Comparison of ENCODE assay signal across 8 cellular contexts in genomic region chr1:42937836-42938595, GRCh38. TPM values are rescaled to one million over a fixed set of nuclear protein-coding genes. Genes with fewer than 3 reads are reported as not detected.
DNase-seq lines count a peak whose midpoint lies in the region; ATAC-seq and TF ChIP-seq lines count a peak whose summit lies in the region.
"Had no signal": no experiment of that assay in that cellular context is flagged by ENCODE, and none has a peak within 500 bp of the region (broad histone marks: within the 10 kb centered on the region; RNA-seq: fewer than 3 reads in every experiment).

No MANE protein-coding gene starts in this region.

- DNase-seq in HCT116 (ENCODE audit: low read depth, low spot score), result no peak
- peak in 1 of 2 experiments; percentile 83 for DNase-seq in PC-9
- DNase-seq in endodermal cell, result peak; percentile 65
- DNase-seq in smooth muscle cell (lab: John Stamatoyannopoulos, UW; ENCODE audit: unreplicated experiment), result no peak
- DNase-seq in iPS-NIHi7 (ENCODE audit: extremely low spot score), result no peak
- DNase-seq in GM19240 (ENCODE audit: insufficient read length, low spot score), result no peak
- DNase-seq: NCI-H2107 had no signal

- H3K9me3 ChIP-seq in HCT116 (ENCODE audit: control insufficient read depth in 1 of 2, insufficient read depth in 1 of 2, low read depth in 1 of 2, low read length in 2 of 2), result no peaks in the 10 kb centered on the region
- H3K9me3 ChIP-seq in PC-9 (ENCODE audit: insufficient read depth, low read depth), result no peaks in the 10 kb centered on the region
- no peaks in the 10 kb centered on the region for H3K9me3 ChIP-seq in endodermal cell (ENCODE audit: control insufficient read depth, low read length)
- no peaks in the 10 kb centered on the region for H3K9me3 ChIP-seq in smooth muscle cell (replicated peaks; ENCODE audit: low read depth)

- BruUV-seq in HCT116 (replicated peaks; lab: Mats Ljungman, UMichigan), result TSS peak; percentile 72
- no TSS peak for BruUV-seq in PC-9 (replicated peaks; lab: Mats Ljungman, UMichigan)

- CTCF ChIA-PET in HCT116 (lab: Charles Lee) (interaction anchor here (0.8 to 3.9 kb wide), 3 partner anchors 12 to 136 kb away, joined by 4 to 21 read pairs (median 4); no protein-coding TSS in a partner anchor), PC-9 (lab: Charles Lee) (interaction anchor here (0.9 to 1.4 kb wide), 4 partner anchors 11 to 136 kb away, joined by 3 to 4 read pairs (median 3); partner anchors contain the start of gene ZNF691)

- POLR2A ChIA-PET in HCT116 (lab: Charles Lee) (interaction anchor here (1.0 to 2.0 kb wide), 2 partner anchors 12 to 21 kb away, joined by 3 to 5 read pairs; no protein-coding TSS in a partner anchor), PC-9 (lab: Charles Lee; ENCODE audit: unreplicated experiment) (interaction anchor here (0.6 to 1.0 kb wide), 4 partner anchors 13 to 268 kb away, joined by 3 to 7 read pairs (median 3); no protein-coding TSS in a partner anchor)

- H3K4me1 ChIP-seq in HCT116 (ENCODE audit: control insufficient read depth in 1 of 2, insufficient read depth in 2 of 2, low read length in 2 of 2) (peaks cover 92 to 100% of the 10 kb centered on the region in 2 experiments), PC-9 (replicated peaks; ENCODE audit: insufficient read depth) (peaks cover 99% of the 10 kb centered on the region), endodermal cell (ENCODE audit: control insufficient read depth, insufficient read depth, low read length) (peaks cover 3% of the 10 kb centered on the region), smooth muscle cell (ENCODE audit: low read depth) (peaks cover 19% of the 10 kb centered on the region)

- no peak for TF ChIP-seq CTCF in HCT116 (IDR thresholded peaks at IDR 0.05 in 2 of 3, conservative IDR thresholded peaks at IDR 0.05 in 1 of 3; ENCODE audit: borderline replicate concordance in 1 of 3, insufficient read depth in 1 of 3, low read depth in 2 of 3, low read length in 2 of 3)
- TF ChIP-seq CTCF in PC-9 (conservative IDR thresholded peaks at IDR 0.05), result no peak
- no peak for TF ChIP-seq CTCF in endodermal cell (conservative IDR thresholded peaks at IDR 0.05)
- TF ChIP-seq CTCF in smooth muscle cell (IDR thresholded peaks at IDR 0.05; ENCODE audit: borderline replicate concordance, insufficient read depth, poor library complexity, severe bottlenecking), result no peak

- H3K4me1 Mint-ChIP-seq in endodermal cell, result peaks cover 14% of the 10 kb centered on the region

- H3K27me3 ChIP-seq in HCT116 (ENCODE audit: insufficient read depth, low read length) (no peaks in the 10 kb centered on the region), PC-9 (ENCODE audit: insufficient read depth, low read depth) (no peaks in the 10 kb centered on the region), endodermal cell (ENCODE audit: control insufficient read depth, insufficient read depth, low read length, poor library complexity, severe bottlenecking) (no peaks in the 10 kb centered on the region), smooth muscle cell (ENCODE audit: low read depth) (no peaks in the 10 kb centered on the region)

- H3K79me2 ChIP-seq in HCT116 (ENCODE audit: insufficient read depth, low read length), result peaks cover 100% of the 10 kb centered on the region
- H3K79me2 ChIP-seq in PC-9 (ENCODE audit: low read depth), result peaks cover 76% of the 10 kb centered on the region
- peaks cover 68% of the 10 kb centered on the region for H3K79me2 ChIP-seq in smooth muscle cell (ENCODE audit: low read depth)

- H3K9me2 ChIP-seq in HCT116 (ENCODE audit: insufficient read depth), result no peaks in the 10 kb centered on the region
- no peaks in the 10 kb centered on the region for H3K9me2 ChIP-seq in PC-9 (ENCODE audit: insufficient read depth)

- RAD21 ChIA-PET in HCT116 (lab: Charles Lee; ENCODE audit: low non-redundant PET in 1 of 2, low total read pairs in 2 of 2, uncharacterized antibody in 2 of 2, unreplicated experiment in 2 of 2), result interaction anchor here in 1 of 2 experiments (0.6 to 0.7 kb wide), 2 partner anchors 25 to 70 kb away, joined by 3 read pairs; no protein-coding TSS in a partner anchor

- H3K36me3 ChIP-seq in HCT116 (ENCODE audit: control insufficient read depth in 1 of 2, insufficient read depth in 2 of 2, low read length in 2 of 2) (peaks cover 7 to 27% of the 10 kb centered on the region in 2 experiments; a peak in 2 of 4 replicates), PC-9 (ENCODE audit: low read depth) (peaks cover 25% of the 10 kb centered on the region), endodermal cell (ENCODE audit: control insufficient read depth, insufficient read depth, low read length) (peaks cover 22% of the 10 kb centered on the region), smooth muscle cell (ENCODE audit: low read depth) (no peaks in the 10 kb centered on the region)

- H3K4me2 ChIP-seq in HCT116 (ENCODE audit: low read length) (peak overlapping the region; percentile 60), PC-9 (peak overlapping the region; percentile 78), smooth muscle cell (no peak overlapping the region)

- H4K20me1 ChIP-seq in HCT116 (ENCODE audit: insufficient read depth) (no peaks in the 10 kb centered on the region), PC-9 (ENCODE audit: insufficient read depth) (no peaks in the 10 kb centered on the region), smooth muscle cell (ENCODE audit: low read depth) (peaks cover 92% of the 10 kb centered on the region)

- H3K27me3 Mint-ChIP-seq in endodermal cell (ENCODE audit: insufficient read depth), result no peaks in the 10 kb centered on the region

- H3K36me3 Mint-ChIP-seq in endodermal cell (ENCODE audit: low read depth), result peaks cover 58% of the 10 kb centered on the region

- TF ChIP-seq RAD21 in HCT116 (IDR thresholded peaks at IDR 0.05; ENCODE audit: low read depth), result no peak

- H3K4me3 ChIP-seq in HCT116 (replicated peaks in 1 of 2; ENCODE audit: low read depth in 1 of 2, low read length in 2 of 2), result no peak overlapping the region
- no peak overlapping the region; the same call in 1 of the 2 replicates for H3K4me3 ChIP-seq in PC-9
- H3K4me3 ChIP-seq in endodermal cell (ENCODE audit: low read length), result no peak overlapping the region
- H3K4me3 ChIP-seq in smooth muscle cell, result no peak overlapping the region

- no peak overlapping the region for H3K27ac Mint-ChIP-seq in endodermal cell

- WGBS in endodermal cell (ENCODE audit: insufficient coverage in 1 of 2, insufficient read length in 1 of 2), 2 experiments, result 92 to 100% methylated on average over 4 to 6 of the region's 6 CpGs
- 94% methylated on average over 6 of the region's 6 CpGs for WGBS in smooth muscle cell (ENCODE audit: low lambda C conversion rate)

- TF ChIP-seq POLR2A in HCT116 (IDR thresholded peaks at IDR 0.05; ENCODE audit: borderline replicate concordance, extremely low read depth, insufficient read depth, insufficient read length), result no peak

- H3K9me3 Mint-ChIP-seq in endodermal cell, result no peaks in the 10 kb centered on the region

- intact Hi-C loops in HCT116 (cut with micrococcal nuclease) (no loop called here), PC-9 (cut with micrococcal nuclease; ENCODE audit: unreplicated experiment) (loop anchor here (2.0 to 5.0 kb wide), 2 partner anchors 269 to 429 kb away; partner anchors contain the start of gene ELOVL1)

- H3K27ac ChIP-seq in HCT116 (ENCODE audit: low read depth, low read length) (peak overlapping the region; percentile 84), PC-9 (peak overlapping the region; percentile 99), endodermal cell (ENCODE audit: low read depth, low read length) (no peak overlapping the region), smooth muscle cell (ENCODE audit: low read depth) (peak overlapping the region; percentile 99)

- H2AFZ ChIP-seq in HCT116 (ENCODE audit: low read depth, low read length, poor library complexity, severe bottlenecking) (no peak overlapping the region), PC-9 (no peak overlapping the region), smooth muscle cell (ENCODE audit: low read depth) (no peak overlapping the region)

- ATAC-seq in HCT116, result no peak
- no peak for ATAC-seq in HG03378 (IDR thresholded peaks at IDR 0.05; ENCODE audit: unreplicated experiment)

- H3K4me3 Mint-ChIP-seq in endodermal cell, result no peak overlapping the region

- H3K9ac ChIP-seq in HCT116 (ENCODE audit: low read length), result peak overlapping the region; percentile 52
- H3K9ac ChIP-seq in endodermal cell (ENCODE audit: extremely low read depth, low read length, poor library complexity, severe bottlenecking), result no peak overlapping the region
- H3K9ac ChIP-seq in smooth muscle cell (ENCODE audit: low read depth), result no peak overlapping the region

- peaks cover 88% of the 10 kb centered on the region for H3F3A ChIP-seq in PC-9 (ENCODE audit: insufficient read depth, low read depth)
- peaks cover 11% of the 10 kb centered on the region for H3F3A ChIP-seq in smooth muscle cell (ENCODE audit: low read depth)

TF ChIP-seq in HCT116, 20 proteins besides CTCF, POLR2A, EP300 and RAD21:
- TF ChIP-seq ZNF274 (IDR thresholded peaks at IDR 0.05; ENCODE audit: low read depth, low read length) (no peak), POLR2AphosphoS5 (IDR thresholded peaks at IDR 0.05; ENCODE audit: low read depth, low read length) (peak; percentile 5; the same call in 1 of the 2 replicates)

RNA-seq across cellular contexts. Expression of gene SLC2A1, which starts 20.7 kb away (rescaled TPM):
- 248 TPM for total RNA-seq in HCT116 (2021; ENCODE audit: unreplicated experiment)
- polyA plus RNA-seq in HCT116 (2012), result 419 and 518 TPM in 2 replicates
- 327 and 337 TPM in 2 replicates for total RNA-seq in PC-9 (2021)
- total RNA-seq in endodermal cell, result 10 to 100 TPM; 42.5 to 69.7 TPM
- 172 TPM for polyA plus RNA-seq in endodermal cell (2013, experiment 1 of 2)
- 136 TPM for polyA plus RNA-seq in endodermal cell (2013, experiment 2 of 2)
- 749 and 1,091 TPM in 2 replicates for total RNA-seq in smooth muscle cell
- polyA plus RNA-seq in smooth muscle cell, result 275 and 842 TPM in 2 replicates
